ENCODE assay signal across 20 cellular contexts in genomic region chr9:15498246-15499018, GRCh38.
"Had no signal": no experiment of that assay in that cellular context is flagged by ENCODE, and none has a peak within 500 bp of the region (broad histone marks: within the 10 kb centered on the region; RNA-seq: fewer than 3 reads in every experiment).

No MANE protein-coding gene starts in this region.

- H3K4me3 Mint-ChIP-seq: naive B cell; stimulated activated naive B cell treated with anti-CD40 and anti-IgM and Interleukin-4, amounts not matched to agents 10 μg/mL and 1 μg/mL and 100 μg/mL, for 72 hours had no signal

- DNase-seq: activated effector memory CD4-positive, alpha-beta T cell treated with anti-CD3 and anti-CD28 coated beads, Interleukin-2, amount 50 U/mL, for 16 hours; activated naive CD4-positive, alpha-beta T cell treated with anti-CD3 and anti-CD28 coated beads, Interleukin-2, amount 50 U/mL, for 16 hours; amniotic stem cell; dermis blood vessel endothelial cell; effector memory CD4-positive, alpha-beta T cell; heart left ventricle; left lung; mucosa of descending colon; naive B cell; sigmoid colon; spleen; stimulated activated naive B cell treated with anti-CD40 and anti-IgM and Interleukin-4, amounts not matched to agents 10 μg/mL and 1 μg/mL and 100 μg/mL, for 72 hours; T-cell; T1000; transverse colon had no signal

- H3K27me3 Mint-ChIP-seq: naive B cell; stimulated activated naive B cell treated with anti-CD40 and anti-IgM and Interleukin-4, amounts not matched to agents 10 μg/mL and 1 μg/mL and 100 μg/mL, for 72 hours; T-cell had no signal

- H3K27me3 ChIP-seq: cardiac muscle cell, esophagus muscularis mucosa, gastroesophageal sphincter, heart left ventricle, left lung, neutrophil, sigmoid colon, spleen, transverse colon had no signal

- H3K27ac Mint-ChIP-seq: stimulated activated naive B cell treated with anti-CD40 and anti-IgM and Interleukin-4, amounts not matched to agents 10 μg/mL and 1 μg/mL and 100 μg/mL, for 72 hours had no signal

- H3K36me3 ChIP-seq: transverse colon had no signal

- H3K4me3 ChIP-seq: cardiac muscle cell, esophagus muscularis mucosa, gastroesophageal sphincter, heart left ventricle, left lung, mucosa of descending colon, sigmoid colon, SK-N-MC, spleen, transverse colon had no signal

- H3K27ac ChIP-seq: cardiac muscle cell, esophagus muscularis mucosa, gastroesophageal sphincter, heart left ventricle, left lung, neutrophil, sigmoid colon, spleen, transverse colon had no signal

- H3K4me1 ChIP-seq: gastroesophageal sphincter, left lung, sigmoid colon, transverse colon had no signal

- ATAC-seq: gastroesophageal sphincter; heart left ventricle; left lung; mucosa of descending colon; stimulated activated naive B cell treated with anti-CD40 and anti-IgM and Interleukin-4, amounts not matched to agents 10 μg/mL and 1 μg/mL and 100 μg/mL, for 72 hours; T-cell had no signal

- H3K9me3 Mint-ChIP-seq: T-cell had no signal

- H3K9me3 ChIP-seq: esophagus muscularis mucosa, gastroesophageal sphincter, heart left ventricle, left lung, mucosa of descending colon, neutrophil, sigmoid colon, spleen, transverse colon had no signal
